In the genomic region with DNA sequence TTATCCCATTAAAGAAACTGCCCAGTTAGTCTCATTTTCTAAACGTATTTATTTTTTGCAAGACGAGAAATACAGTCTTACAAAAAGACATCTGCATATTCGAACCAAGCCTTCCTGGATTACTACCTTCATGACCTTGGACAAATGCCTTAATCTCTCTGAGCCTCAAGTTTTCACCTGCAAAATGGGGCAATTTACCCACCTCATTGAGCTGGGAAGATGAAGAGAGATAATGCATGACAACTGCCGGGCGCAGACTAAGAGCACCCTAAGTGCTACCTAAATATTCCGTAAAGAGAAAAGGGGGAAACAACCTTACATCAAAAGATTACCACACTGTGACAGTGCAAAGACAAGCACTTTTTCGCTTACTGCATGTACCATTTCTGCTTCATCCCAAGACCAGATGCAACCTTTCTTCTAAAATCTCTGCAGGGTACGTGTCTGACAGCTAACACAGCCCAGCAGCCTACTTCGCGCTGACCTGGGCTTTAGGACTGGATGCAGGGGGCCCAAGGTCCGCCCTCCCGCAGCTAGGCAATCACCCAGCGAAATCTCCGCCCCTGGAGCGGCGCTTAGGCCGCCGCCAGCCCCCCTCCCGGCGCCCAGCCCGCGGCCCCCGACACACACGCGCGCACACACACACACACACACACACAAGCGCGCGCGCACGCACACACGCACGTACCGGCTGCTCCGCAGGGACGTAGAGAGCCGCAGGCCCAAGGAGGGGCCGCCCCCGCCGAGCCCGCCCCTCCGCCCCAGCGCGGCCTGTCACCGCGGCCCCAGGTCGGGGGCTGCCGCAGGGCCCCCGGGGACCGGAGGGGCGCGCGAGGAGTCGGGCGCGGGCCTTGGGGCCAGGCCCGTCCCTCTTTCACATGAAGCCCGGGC, we compare ENCODE assay signal across 8 cellular contexts. TPM values are rescaled to one million over a fixed set of nuclear protein-coding genes. Genes with fewer than 3 reads are reported as not detected.
DNase-seq lines count a peak whose midpoint lies in the region; ATAC-seq and TF ChIP-seq lines count a peak whose summit lies in the region.

No MANE protein-coding gene starts in this region.

- DNase-seq in DMS53 (lab: John Stamatoyannopoulos, UW) (peak; percentile 94), Kasumi-1 (lab: John Stamatoyannopoulos, UW) (peak; percentile 74 to 75), RPMI7951 (ENCODE audit: low read depth) (peak; percentile 91), fibroblast of the conjunctiva (ENCODE audit: low read depth) (peak; percentile 72), nephron progenitor cell (peak; percentile 82)
- peak; percentile 71 for DNase-seq in activated T-helper 9 cell treated with anti-CD3 and anti-CD28 coated beads, Interleukin-2, amount 50 U/mL, for 16 hours (ENCODE audit: low read depth)

- no peak overlapping the region for H3K27ac Mint-ChIP-seq in nephron progenitor cell
- H3K27ac Mint-ChIP-seq in stimulated activated naive CD8-positive, alpha-beta T cell treated with anti-CD3 and anti-CD28 coated beads, Interleukin-15, Interleukin-2, amounts not matched to agents 100 ng/mL and 50 ng/mL, for 24 hours, result peak overlapping the region; percentile 85

- TF ChIP-seq CTCF in nephron progenitor cell (IDR thresholded peaks at IDR 0.05), result no peak

- peaks cover 2% of the 10 kb centered on the region for H3K27me3 Mint-ChIP-seq in nephron progenitor cell (ENCODE audit: low read depth, poor library complexity)
- H3K27me3 Mint-ChIP-seq in stimulated activated naive CD8-positive, alpha-beta T cell treated with anti-CD3 and anti-CD28 coated beads, Interleukin-15, Interleukin-2, amounts not matched to agents 100 ng/mL and 50 ng/mL, for 24 hours, result no peaks in the 10 kb centered on the region

- no peaks in the 10 kb centered on the region for H3K9me3 Mint-ChIP-seq in nephron progenitor cell
- H3K9me3 Mint-ChIP-seq in stimulated activated naive CD8-positive, alpha-beta T cell treated with anti-CD3 and anti-CD28 coated beads, Interleukin-15, Interleukin-2, amounts not matched to agents 100 ng/mL and 50 ng/mL, for 24 hours, result no peaks in the 10 kb centered on the region

- peaks cover 18% of the 10 kb centered on the region for H3K36me3 Mint-ChIP-seq in nephron progenitor cell (ENCODE audit: low read depth)
- peaks cover 18% of the 10 kb centered on the region for H3K36me3 Mint-ChIP-seq in stimulated activated naive CD8-positive, alpha-beta T cell treated with anti-CD3 and anti-CD28 coated beads, Interleukin-15, Interleukin-2, amounts not matched to agents 100 ng/mL and 50 ng/mL, for 24 hours (ENCODE audit: low read depth)

- peak; percentile 66 for ATAC-seq in GM21825 (IDR thresholded peaks at IDR 0.05; ENCODE audit: unreplicated experiment)

- peak overlapping the region; percentile 88 for H3K4me3 Mint-ChIP-seq in nephron progenitor cell
- H3K4me3 Mint-ChIP-seq in stimulated activated naive CD8-positive, alpha-beta T cell treated with anti-CD3 and anti-CD28 coated beads, Interleukin-15, Interleukin-2, amounts not matched to agents 100 ng/mL and 50 ng/mL, for 24 hours, result peak overlapping the region; percentile 91

- peaks cover 63% of the 10 kb centered on the region for H3K4me1 Mint-ChIP-seq in nephron progenitor cell
- peaks cover 80% of the 10 kb centered on the region for H3K4me1 Mint-ChIP-seq in stimulated activated naive CD8-positive, alpha-beta T cell treated with anti-CD3 and anti-CD28 coated beads, Interleukin-15, Interleukin-2, amounts not matched to agents 100 ng/mL and 50 ng/mL, for 24 hours (ENCODE audit: low read depth)

RNA-seq across cellular contexts. Expression of a gene that starts 0.8 kb away (rescaled TPM):
- total RNA-seq in RPMI7951 (2014; rRNA removed; shearing (Covaris generic)), result 27.0 and 31.5 TPM in 2 replicates

RNA-seq across cellular contexts. Expression of a gene that starts 31.2 kb away (rescaled TPM):
- 0.48 TPM in 1 of 2 replicates, not detected in the other for total RNA-seq in RPMI7951 (2014; rRNA removed; shearing (Covaris generic))

Comparison
In these comparisons a context has a peak if more than half of its experiments do, and no peak if none do; other contexts are left out.
1. Peak in every context shown above with its lines: DNase-seq and ATAC-seq.